10 cellular contexts compared by ENCODE assay signal in genomic region chrX:12972867-12973560, GRCh38. TPM values are rescaled to one million over a fixed set of nuclear protein-coding genes. Genes with fewer than 3 reads are reported as not detected.
DNase-seq lines count a peak whose midpoint lies in the region; ATAC-seq, FAIRE-seq and TF ChIP-seq lines count a peak whose summit lies in the region.
"Had no signal": no experiment of that assay in that cellular context is flagged by ENCODE, and none has a peak within 500 bp of the region (broad histone marks: within the 10 kb centered on the region; RNA-seq: fewer than 3 reads in every experiment).

No MANE protein-coding gene starts in this region.

- H2BK15ac ChIP-seq in neuronal stem cell (ENCODE audit: low read length) = no peak overlapping the region

- CTCF ChIA-PET in A549 (lab: Yijun Ruan, JAX) = interaction anchor here (0.9 to 1.8 kb wide), 4 partner anchors 22 to 515 kb away, joined by 3 to 7 read pairs (median 5); no protein-coding TSS in a partner anchor

- H3K36me3 Mint-ChIP-seq in natural killer cell treated with Interleukin-12 subunit alpha and Interleukin-12 subunit beta and Interleukin-15 and Interleukin-18, amount 100 ng/mL, for 72 hours = peaks cover 22% of the 10 kb centered on the region

- H3K4ac ChIP-seq in neuronal stem cell (ENCODE audit: low read length) = no peak overlapping the region

- H2BK120ac ChIP-seq in neuronal stem cell (ENCODE audit: low read depth, low read length) = no peak overlapping the region

- TF ChIP-seq CTCF in A549 (IDR thresholded peaks at IDR 0.05) (no peak), HL-60 (IDR thresholded peaks at IDR 0.05; ENCODE audit: insufficient read depth, low read length) (no peak), BE2C (IDR thresholded peaks at IDR 0.05; ENCODE audit: low read depth, low read length) (no peak)

- H4K8ac ChIP-seq in neuronal stem cell (ENCODE audit: low read depth, low read length) = no peak overlapping the region

- no peak overlapping the region for H2AFZ ChIP-seq in neuronal stem cell (ENCODE audit: low read length)

- H3K4me3 Mint-ChIP-seq in natural killer cell treated with Interleukin-12 subunit alpha and Interleukin-12 subunit beta and Interleukin-15 and Interleukin-18, amount 100 ng/mL, for 72 hours = peak overlapping the region; percentile 93

- no peak overlapping the region for H2BK5ac ChIP-seq in neuronal stem cell (ENCODE audit: low read length)

- H3K9me3 ChIP-seq in A549 (no peaks in the 10 kb centered on the region), BE2C (no peaks in the 10 kb centered on the region), neuronal stem cell (replicated peaks in 1 of 2; ENCODE audit: control insufficient read depth in 2 of 2, insufficient read depth in 1 of 2, low read depth in 1 of 2, low read length in 2 of 2) (no peaks in the 10 kb centered on the region)
- H3K9me3 ChIP-seq: mucosa of descending colon had no signal

- H3K14ac ChIP-seq in neuronal stem cell (ENCODE audit: low read length) = no peak overlapping the region

- TF ChIP-seq EP300 in A549 (IDR thresholded peaks at IDR 0.05) = no peak

- H3K4me2 ChIP-seq in A549 (no peak overlapping the region), neuronal stem cell (ENCODE audit: insufficient read depth, low read length, poor library complexity, severe bottlenecking) (no peak overlapping the region)

- H3K4me1 Mint-ChIP-seq in natural killer cell treated with Interleukin-12 subunit alpha and Interleukin-12 subunit beta and Interleukin-15 and Interleukin-18, amount 100 ng/mL, for 72 hours (ENCODE audit: low read depth in 2 of 2) = peaks cover 54 to 56% of the 10 kb centered on the region in 2 donors

- no peak for ATAC-seq in A549
- ATAC-seq in natural killer cell treated with Interleukin-12 subunit alpha and Interleukin-12 subunit beta and Interleukin-15 and Interleukin-18, amount 100 ng/mL, for 72 hours = no peak
- ATAC-seq: mucosa of descending colon had no signal

- H3K27ac ChIP-seq in A549 (peak overlapping the region; percentile 97 to 99), HL-60 (replicated peaks) (peak overlapping the region; percentile 99), cingulate gyrus (ENCODE audit: low read depth, low read length) (peak overlapping the region; percentile 98), neuronal stem cell (replicated peaks; ENCODE audit: low read length) (no peak overlapping the region)

- H3K23ac ChIP-seq in neuronal stem cell (ENCODE audit: low read depth, low read length, poor library complexity) = no peak overlapping the region

- TF ChIP-seq POLR2A in A549 (IDR thresholded peaks at IDR 0.05; ENCODE audit: low read length) = no peak

- peak overlapping the region; percentile 91 for H3K27ac Mint-ChIP-seq in natural killer cell treated with Interleukin-12 subunit alpha and Interleukin-12 subunit beta and Interleukin-15 and Interleukin-18, amount 100 ng/mL, for 72 hours

- H3K36me3 ChIP-seq in BE2C (no peaks in the 10 kb centered on the region), neuronal stem cell (replicated peaks in 1 of 2; ENCODE audit: control insufficient read depth in 2 of 2, insufficient read depth in 2 of 2, low read length in 2 of 2) (peaks cover 0 to 22% of the 10 kb centered on the region in 2 donors)

- TF ChIP-seq RAD21 in A549 (conservative IDR thresholded peaks at IDR 0.05 in 1 of 2, IDR thresholded peaks at IDR 0.05 in 1 of 2) = no peak

- no peak overlapping the region for H2BK12ac ChIP-seq in neuronal stem cell (ENCODE audit: low read length)

- H3K9me3 Mint-ChIP-seq in natural killer cell treated with Interleukin-12 subunit alpha and Interleukin-12 subunit beta and Interleukin-15 and Interleukin-18, amount 100 ng/mL, for 72 hours = no peaks in the 10 kb centered on the region

- no peaks in the 10 kb centered on the region for H3K27me3 ChIP-seq in HL-60 (ENCODE audit: insufficient read depth, poor library complexity, severe bottlenecking)
- H3K27me3 ChIP-seq in BE2C = no peaks in the 10 kb centered on the region
- no peaks in the 10 kb centered on the region for H3K27me3 ChIP-seq in neuronal stem cell (ENCODE audit: control insufficient read depth in 3 of 3, insufficient read depth in 3 of 3, low read depth in 1 of 3, low read length in 3 of 3)

- DNase-seq in A549 (ENCODE audit: low read depth in 1 of 2, low spot score in 1 of 2) (no peak), HL-60 (ENCODE audit: low read depth in 1 of 2, low spot score in 1 of 2) (no peak), BE2C (no peak), neuronal stem cell (ENCODE audit: low spot score) (no peak), OCI-M2 (lab: John Stamatoyannopoulos, UW; ENCODE audit: unreplicated experiment) (no peak), NCI-H1048 (lab: John Stamatoyannopoulos, UW) (no peak)
- no peak for DNase-seq in natural killer cell treated with Interleukin-12 subunit alpha and Interleukin-12 subunit beta and Interleukin-15 and Interleukin-18, amount 100 ng/mL, for 72 hours (ENCODE audit: low spot score)
- DNase-seq: NCI-H1417 had no signal

- H3K9ac ChIP-seq in neuronal stem cell (ENCODE audit: low read depth, low read length, poor library complexity) = no peak overlapping the region

- H3K4me3 ChIP-seq in A549 = no peak overlapping the region
- peak overlapping the region; percentile 43 for H3K4me3 ChIP-seq in HL-60 (replicated peaks; ENCODE audit: insufficient read depth, low read length)
- H3K4me3 ChIP-seq in BE2C (ENCODE audit: low read depth, low read length) = no peak overlapping the region
- H3K4me3 ChIP-seq in neuronal stem cell (ENCODE audit: low read length in 2 of 2) = no peak overlapping the region
- H3K4me3 ChIP-seq: mucosa of descending colon had no signal

- WGBS in A549 (ENCODE audit: missing lambda C conversion rate) = 93% methylated on average over 12 of the region's 12 CpGs
- no CpG with 5 or more reads among the region's 12 CpGs for WGBS in neuronal stem cell (ENCODE audit: extremely low coverage in 2 of 2, insufficient read length in 2 of 2, insufficient replicate concordance in 1 of 2), 2 donors

- no peak overlapping the region for H2AK5ac ChIP-seq in neuronal stem cell (ENCODE audit: low read depth, low read length)

- peaks cover 0 to 10% of the 10 kb centered on the region in 2 donors for H3K27me3 Mint-ChIP-seq in natural killer cell treated with Interleukin-12 subunit alpha and Interleukin-12 subunit beta and Interleukin-15 and Interleukin-18, amount 100 ng/mL, for 72 hours

- no peak overlapping the region for H3K18ac ChIP-seq in neuronal stem cell (ENCODE audit: low read length)

- no peak for FAIRE-seq in A549 (lab: Jason Lieb, UNC)

- POLR2A ChIA-PET in A549 (lab: Yijun Ruan, JAX) = interaction anchor here (0.5 kb wide), 1 partner anchor 183 kb away, joined by 5 read pairs; no protein-coding TSS in a partner anchor

- H3K79me1 ChIP-seq in neuronal stem cell (ENCODE audit: low read depth, low read length) = no peaks in the 10 kb centered on the region

- H3K4me1 ChIP-seq in A549 = peaks cover 17% of the 10 kb centered on the region
- H3K4me1 ChIP-seq in BE2C = no peaks in the 10 kb centered on the region
- peaks cover 3 to 6% of the 10 kb centered on the region in 2 donors for H3K4me1 ChIP-seq in neuronal stem cell (ENCODE audit: control insufficient read depth in 2 of 2, insufficient read depth in 1 of 2, low read depth in 1 of 2, low read length in 2 of 2)

- H4K91ac ChIP-seq in neuronal stem cell (ENCODE audit: low read depth, low read length, poor library complexity) = no peak overlapping the region

TF ChIP-seq in A549, 52 proteins besides CTCF, POLR2A, EP300 and RAD21:
- TF ChIP-seq, protein P1, sequence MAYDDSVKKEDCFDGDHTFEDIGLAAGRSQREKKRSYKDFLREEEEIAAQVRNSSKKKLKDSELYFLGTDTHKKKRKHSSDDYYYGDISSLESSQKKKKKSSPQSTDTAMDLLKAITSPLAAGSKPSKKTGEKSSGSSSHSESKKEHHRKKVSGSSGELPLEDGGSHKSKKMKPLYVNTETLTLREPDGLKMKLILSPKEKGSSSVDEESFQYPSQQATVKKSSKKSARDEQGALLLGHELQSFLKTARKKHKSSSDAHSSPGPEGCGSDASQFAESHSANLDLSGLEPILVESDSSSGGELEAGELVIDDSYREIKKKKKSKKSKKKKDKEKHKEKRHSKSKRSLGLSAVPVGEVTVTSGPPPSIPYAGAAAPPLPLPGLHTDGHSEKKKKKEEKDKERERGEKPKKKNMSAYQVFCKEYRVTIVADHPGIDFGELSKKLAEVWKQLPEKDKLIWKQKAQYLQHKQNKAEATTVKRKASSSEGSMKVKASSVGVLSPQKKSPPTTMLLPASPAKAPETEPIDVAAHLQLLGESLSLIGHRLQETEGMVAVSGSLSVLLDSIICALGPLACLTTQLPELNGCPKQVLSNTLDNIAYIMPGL (CRISPR knock-in tag; IDR thresholded peaks at IDR 0.05; ENCODE audit: borderline replicate concordance) = no peak
- 0 out of 2 replicates have a peak, but pooled peaks have one; percentile 44 for TF ChIP-seq KDM1A (IDR thresholded peaks at IDR 0.05; ENCODE audit: low read depth)

RNA-seq across cellular contexts. Expression of gene TMSB4X, which starts 1.9 kb away (rescaled TPM):
- polyA plus RNA-seq in A549 (2011; rRNA removed) (3,130 and 3,742 TPM in 2 replicates), A549 (2017; fragmentation: RNase III; extraction: RNeasy Plus Mini Kit Qiagen cat#74134 plus additional on column Dnase treatment) (6,622 to 7,955 TPM (median 7,447 TPM) in 3 replicates)
- 3,096 and 3,118 TPM in 2 replicates for polyA plus RNA-seq in A549 (2012; cell fraction: cytosol; rRNA removed)
- polyA plus RNA-seq in A549 (2012; cell fraction: nucleus; rRNA removed) = 460 and 1,554 TPM in 2 replicates
- polyA minus RNA-seq in A549 (2011; rRNA and poly(A)+ RNA removed) = 852 and 1,226 TPM in 2 replicates
- total RNA-seq in natural killer cell treated with Interleukin-12 subunit alpha and Interleukin-12 subunit beta and Interleukin-15 and Interleukin-18, amount 100 ng/mL, for 72 hours = 1,000 to 10,000 TPM; 2,674 to 5,601 TPM
- 656 TPM for polyA plus RNA-seq in BE2C (2012; ENCODE audit: insufficient read depth, insufficient read length, low read depth)
- polyA plus RNA-seq in neuronal stem cell (2013, experiment 1 of 2) = 3,189 TPM
- polyA plus RNA-seq in neuronal stem cell (2013, experiment 2 of 2) = 3,111 TPM
